In the genomic region with DNA sequence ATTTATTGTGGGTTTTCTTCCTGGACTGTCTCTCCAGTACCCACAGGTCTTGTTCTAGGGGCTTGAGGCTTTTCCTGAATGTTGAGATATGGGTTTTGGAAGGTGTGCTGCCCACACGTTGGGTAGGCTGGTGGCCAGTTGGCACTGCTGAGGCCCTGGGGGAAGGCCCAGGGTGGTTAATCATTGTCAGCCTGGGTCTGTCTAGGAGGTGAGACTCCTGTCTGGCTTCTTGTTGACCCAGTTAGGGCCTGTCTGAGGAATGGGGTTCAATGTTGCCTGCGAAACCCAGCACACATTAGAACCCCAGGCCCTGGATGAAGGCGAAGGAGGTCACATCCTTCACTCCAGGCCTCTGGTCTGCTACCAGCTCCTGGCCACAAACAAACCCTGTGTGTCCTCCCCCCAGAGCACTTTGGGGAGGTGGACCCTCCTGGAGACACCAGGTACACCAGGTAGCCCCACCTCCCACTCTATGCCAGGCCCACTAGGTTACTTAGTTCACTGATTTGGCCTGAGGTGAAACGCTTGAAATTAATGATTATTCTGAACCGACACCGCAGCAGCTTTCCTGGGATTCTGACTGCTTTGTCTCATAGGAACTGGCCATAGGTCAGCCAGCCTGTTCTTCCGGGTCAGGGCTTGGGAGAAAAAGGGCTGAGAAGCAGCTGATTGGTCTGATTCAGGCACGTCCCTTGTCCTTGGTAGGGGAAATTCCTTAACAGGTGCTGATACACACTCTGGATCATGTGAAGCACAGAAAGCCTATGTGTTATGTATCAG, we compare ENCODE assay signal across 14 cellular contexts. TPM values are rescaled to one million over a fixed set of nuclear protein-coding genes. Genes with fewer than 3 reads are reported as not detected.
DNase-seq lines count a peak whose midpoint lies in the region; ATAC-seq and TF ChIP-seq lines count a peak whose summit lies in the region.
"Had no signal": no experiment of that assay in that cellular context is flagged by ENCODE, and none has a peak within 500 bp of the region (broad histone marks: within the 10 kb centered on the region; RNA-seq: fewer than 3 reads in every experiment).

No MANE protein-coding gene starts in this region.

- H3K9me3 ChIP-seq in cardiac muscle cell (ENCODE audit: low read depth) = no peaks in the 10 kb centered on the region
- no peaks in the 10 kb centered on the region for H3K9me3 ChIP-seq in heart right ventricle
- no peaks in the 10 kb centered on the region for H3K9me3 ChIP-seq in stomach
- H3K9me3 ChIP-seq in CD4-positive, alpha-beta T cell (ENCODE audit: control insufficient read depth, low read length) = no peaks in the 10 kb centered on the region
- H3K9me3 ChIP-seq: thoracic aorta had no signal

- TF ChIP-seq CTCF in cardiac muscle cell (IDR thresholded peaks at IDR 0.05; ENCODE audit: low read depth, low read length) (no peak), heart right ventricle (IDR thresholded peaks at IDR 0.05) (no peak), WTC11 (IDR thresholded peaks at IDR 0.05) (no peak), stomach (IDR thresholded peaks at IDR 0.05) (no peak)
- TF ChIP-seq CTCF in CD4-positive, alpha-beta T cell (IDR thresholded peaks at IDR 0.05) = no peak

- POLR2A ChIA-PET in WTC11 (lab: Charles Lee) = interaction anchor here (0.8 to 1.5 kb wide), 5 partner anchors 11 to 104 kb away, joined by 3 to 7 read pairs (median 5); a partner anchor contains a TSS
- POLR2A ChIA-PET in CD4-positive, alpha-beta T cell (lab: Charles Lee) = interaction anchor here (0.7 to 1.4 kb wide), 2 partner anchors 34 to 243 kb away, joined by 3 read pairs; a partner anchor contains a TSS

- H3K4me3 Mint-ChIP-seq in WTC11 = no peak overlapping the region
- no peak overlapping the region for H3K4me3 Mint-ChIP-seq in CD4-positive, alpha-beta T cell
- H3K4me3 Mint-ChIP-seq: activated T-cell treated with anti-CD3 and anti-CD28 coated beads, Interleukin-2, amount 50 U/mL, for 4 hours had no signal

- H3K27ac ChIP-seq in cardiac muscle cell (peak overlapping the region; percentile 58), heart right ventricle (no peak overlapping the region), stomach (no peak overlapping the region)
- H3K27ac ChIP-seq in CD4-positive, alpha-beta T cell (ENCODE audit: low read depth, low read length) = no peak overlapping the region
- H3K27ac ChIP-seq: epithelial cell of prostate, thoracic aorta had no signal

- H3K36me3 ChIP-seq in cardiac muscle cell (no peaks in the 10 kb centered on the region), heart right ventricle (peaks cover 0 to 5% (median 0%) of the 10 kb centered on the region in 9 donors), stomach (peaks cover 0 to 5% (median 0%) of the 10 kb centered on the region in 4 donors)
- H3K36me3 ChIP-seq: thoracic aorta had no signal

- no peaks in the 10 kb centered on the region for H3K4me1 ChIP-seq in cardiac muscle cell (ENCODE audit: low read depth)
- peaks cover 0 to 17% (median 4%) of the 10 kb centered on the region in 9 donors for H3K4me1 ChIP-seq in heart right ventricle
- H3K4me1 ChIP-seq in stomach = peaks cover 8 to 16% (median 12%) of the 10 kb centered on the region in 4 donors

- intact Hi-C loops in heart right ventricle (cut with DNase I) (loop anchor here in 4 of 10 donors (5.0 to 10.0 kb wide), 2 partner anchors 100 to 253 kb away; no protein-coding TSS in a partner anchor), stomach (cut with DNase I; ENCODE audit: low total_unique reads) (loop anchor here (5.0 kb wide), 1 partner anchor 105 kb away; a partner anchor contains a TSS)
- intact Hi-C loops in CD4-positive, alpha-beta T cell (cut with DNase I, micrococcal nuclease) = loop anchor here (5.0 to 10.0 kb wide), 2 partner anchors 35 to 253 kb away; a partner anchor contains a TSS

- no peaks in the 10 kb centered on the region for H3K27me3 Mint-ChIP-seq in WTC11 (ENCODE audit: low read depth)
- H3K27me3 Mint-ChIP-seq in CD4-positive, alpha-beta T cell = no peaks in the 10 kb centered on the region

- 90 to 91% methylated on average over 8 of the region's 8 CpGs for WGBS in heart right ventricle, 2 donors
- WGBS in stomach, 5 donors = 64 to 76% (median 67%) methylated on average over 7 to 8 of the region's 8 CpGs

- H3K4me3 ChIP-seq in cardiac muscle cell (no peak overlapping the region), heart right ventricle (no peak overlapping the region), stomach (no peak overlapping the region)
- H3K4me3 ChIP-seq: thoracic aorta had no signal

- H3K27me3 ChIP-seq in cardiac muscle cell (no peaks in the 10 kb centered on the region), heart right ventricle (no peaks in the 10 kb centered on the region), stomach (no peaks in the 10 kb centered on the region)
- no peaks in the 10 kb centered on the region for H3K27me3 ChIP-seq in CD4-positive, alpha-beta T cell (ENCODE audit: control insufficient read depth, insufficient read depth, low read length)

- peaks cover 51% of the 10 kb centered on the region for H3K36me3 Mint-ChIP-seq in WTC11
- no peaks in the 10 kb centered on the region for H3K36me3 Mint-ChIP-seq in CD4-positive, alpha-beta T cell (ENCODE audit: low read depth)

- no peak for ATAC-seq in heart right ventricle
- ATAC-seq in WTC11 = no peak
- peak; percentile 92 for ATAC-seq in left lobe of liver
- ATAC-seq in CD4-positive, alpha-beta T cell (ENCODE audit: poor library complexity) = no peak

- no peaks in the 10 kb centered on the region for H3K9me3 Mint-ChIP-seq in WTC11
- no peaks in the 10 kb centered on the region for H3K9me3 Mint-ChIP-seq in CD4-positive, alpha-beta T cell
- H3K9me3 Mint-ChIP-seq: activated T-cell treated with anti-CD3 and anti-CD28 coated beads, Interleukin-2, amount 50 U/mL, for 4 hours had no signal

- DNase-seq in cardiac muscle cell (ENCODE audit: low read depth in 1 of 2, low spot score in 1 of 2) (no peak), heart right ventricle (no peak), WTC11 (ENCODE audit: low spot score) (no peak), left lobe of liver (ENCODE audit: low spot score) (peak; percentile 90), stomach (peak; percentile 77), NCI-H446 (lab: John Stamatoyannopoulos, UW) (no peak), HCEC 1CT (no peak)
- no peak for DNase-seq in CD4-positive, alpha-beta T cell
- DNase-seq: activated CD4-positive, alpha-beta T cell treated with anti-CD3 and anti-CD28 coated beads, Interleukin-2, amount 50 U/mL, for 1 hour; activated T-cell treated with anti-CD3 and anti-CD28 coated beads, Interleukin-2, amount 50 U/mL, for 4 hours; left cardiac atrium; SHP77 had no signal

- CTCF ChIA-PET in WTC11 (lab: Charles Lee) = interaction anchor here (0.8 to 6.2 kb wide), 27 partner anchors 11 to 319 kb away, joined by 3 to 138 read pairs (median 7); a partner anchor contains a TSS
- CTCF ChIA-PET in CD4-positive, alpha-beta T cell (lab: Charles Lee) = interaction anchor here (1.2 to 3.0 kb wide), 12 partner anchors 13 to 954 kb away, joined by 3 to 75 read pairs (median 6); a partner anchor contains a TSS

- TF ChIP-seq POLR2A in stomach (IDR thresholded peaks at IDR 0.05) = no peak

- H3K27ac Mint-ChIP-seq in WTC11 = peak overlapping the region; percentile 89
- no peak overlapping the region for H3K27ac Mint-ChIP-seq in CD4-positive, alpha-beta T cell

- TF ChIP-seq EP300 in stomach (IDR thresholded peaks at IDR 0.05) = no peak

- peaks cover 95% of the 10 kb centered on the region for H3K4me1 Mint-ChIP-seq in WTC11
- H3K4me1 Mint-ChIP-seq in CD4-positive, alpha-beta T cell (ENCODE audit: low read depth) = peaks cover 7% of the 10 kb centered on the region

TF ChIP-seq in WTC11, 78 proteins besides CTCF, POLR2A, EP300 and RAD21:
- TF ChIP-seq FOXK1 (CRISPR knock-in tag; IDR thresholded peaks at IDR 0.05) (no peak), HMGA2 (CRISPR knock-in tag; IDR thresholded peaks at IDR 0.05) (no peak), RORB (CRISPR knock-in tag; IDR thresholded peaks at IDR 0.05) (no peak), ZBTB21 (CRISPR knock-in tag; IDR thresholded peaks at IDR 0.05; ENCODE audit: borderline replicate concordance) (0 out of 2 replicates have a peak, but pooled peaks have one; percentile 26)
- TF ChIP-seq, protein P1, sequence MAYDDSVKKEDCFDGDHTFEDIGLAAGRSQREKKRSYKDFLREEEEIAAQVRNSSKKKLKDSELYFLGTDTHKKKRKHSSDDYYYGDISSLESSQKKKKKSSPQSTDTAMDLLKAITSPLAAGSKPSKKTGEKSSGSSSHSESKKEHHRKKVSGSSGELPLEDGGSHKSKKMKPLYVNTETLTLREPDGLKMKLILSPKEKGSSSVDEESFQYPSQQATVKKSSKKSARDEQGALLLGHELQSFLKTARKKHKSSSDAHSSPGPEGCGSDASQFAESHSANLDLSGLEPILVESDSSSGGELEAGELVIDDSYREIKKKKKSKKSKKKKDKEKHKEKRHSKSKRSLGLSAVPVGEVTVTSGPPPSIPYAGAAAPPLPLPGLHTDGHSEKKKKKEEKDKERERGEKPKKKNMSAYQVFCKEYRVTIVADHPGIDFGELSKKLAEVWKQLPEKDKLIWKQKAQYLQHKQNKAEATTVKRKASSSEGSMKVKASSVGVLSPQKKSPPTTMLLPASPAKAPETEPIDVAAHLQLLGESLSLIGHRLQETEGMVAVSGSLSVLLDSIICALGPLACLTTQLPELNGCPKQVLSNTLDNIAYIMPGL (CRISPR knock-in tag; IDR thresholded peaks at IDR 0.05) = no peak

RNA-seq across cellular contexts. Expression of a gene that starts 15.2 kb away (rescaled TPM):
- total RNA-seq in cardiac muscle cell = 11.9 and 24.3 TPM in 2 replicates
- 10.2 and 14.8 TPM in 2 replicates for polyA plus RNA-seq in cardiac muscle cell
- under 1 TPM; 0.27 to 0.95 (median 0.68) TPM for total RNA-seq in heart right ventricle
- 1 to 10 TPM in 1 of 2 donors, under 1 TPM in 1; 0.35 to 1.8 TPM for polyA plus RNA-seq in heart right ventricle
- total RNA-seq in WTC11 (2021) = 638 to 682 TPM (median 641 TPM) in 3 replicates
- total RNA-seq in left lobe of liver = 1.6 TPM
- 10 to 100 TPM in 1 of 5 donors, 1 to 10 TPM in 2, not detected in 2; 1.0 to 17.0 (median 1.1) TPM for total RNA-seq in stomach
- under 1 TPM; 0.31 to 0.73 (median 0.31) TPM for polyA plus RNA-seq in stomach
- under 1 TPM; 0.28 to 0.33 TPM for total RNA-seq in CD4-positive, alpha-beta T cell

RNA-seq across cellular contexts. Expression of a gene that starts 34.1 kb away (rescaled TPM):
- total RNA-seq in cardiac muscle cell (36.1 and 51.0 TPM in 2 replicates), heart right ventricle (10 to 100 TPM; 35.7 to 54.6 (median 41.8) TPM), WTC11 (2021) (41.8 to 42.4 TPM (median 42.3 TPM) in 3 replicates), left lobe of liver (16.9 TPM), stomach (10 to 100 TPM in 3 of 5 donors, 1 to 10 TPM in 2; 3.8 to 28.4 (median 19.6) TPM)
- polyA plus RNA-seq in cardiac muscle cell (111 and 156 TPM in 2 replicates), heart right ventricle (10 to 100 TPM; 48.6 to 53.6 TPM), stomach (10 to 100 TPM; 36.9 to 61.9 (median 60.9) TPM)
- 10 to 100 TPM; 30.3 to 30.4 TPM for total RNA-seq in CD4-positive, alpha-beta T cell

RNA-seq across cellular contexts. Expression of a gene that starts 42.4 kb away (rescaled TPM):
- total RNA-seq in cardiac muscle cell (106 and 117 TPM in 2 replicates), heart right ventricle (10 to 100 TPM; 56.5 to 88.0 (median 68.1) TPM), WTC11 (2021) (154 to 159 TPM (median 155 TPM) in 3 replicates), left lobe of liver (9.6 TPM), stomach (100 to 1,000 TPM in 1 of 5 donors, 10 to 100 TPM in 4; 24.5 to 143 (median 62.2) TPM)
- polyA plus RNA-seq in cardiac muscle cell (103 and 127 TPM in 2 replicates), heart right ventricle (10 to 100 TPM; 15.6 to 49.3 TPM), stomach (10 to 100 TPM; 26.3 to 57.9 (median 49.7) TPM)
- 100 to 1,000 TPM; 130 TPM for total RNA-seq in CD4-positive, alpha-beta T cell

Comparison
In these comparisons a context has a peak if more than half of its experiments do, and no peak if none do; other contexts are left out.
1. DNase-seq: peak in left lobe of liver (single experiment) and stomach (single experiment); none in cardiac muscle cell (0 of 2), heart right ventricle (0 of 2), WTC11 (single experiment), NCI-H446 (0 of 2), HCEC 1CT (single experiment) and CD4-positive, alpha-beta T cell (0 of 10).
2. RNA of a gene that starts 15.2 kb away (total RNA-seq): 638 to 682 TPM in WTC11; 11.9 to 24.3 TPM in cardiac muscle cell, 1.6 TPM in left lobe of liver (single experiment), 1.0 to 17.0 TPM in stomach, 0.27 to 0.95 TPM in heart right ventricle and 0.28 to 0.33 TPM in CD4-positive, alpha-beta T cell; every median in the first group is over 10 times any median in the second.